In genomic region chr1:186059311-186059710, GRCh38 we compare ENCODE assay signal across 13 cellular contexts.
DNase-seq lines count a peak whose midpoint lies in the region; ATAC-seq and TF ChIP-seq lines count a peak whose summit lies in the region.
"Had no signal": no experiment of that assay in that cellular context is flagged by ENCODE, and none has a peak within 500 bp of the region (broad histone marks: within the 10 kb centered on the region; RNA-seq: fewer than 3 reads in every experiment).

No MANE protein-coding gene starts in this region.

- H3K9me3 ChIP-seq in liver (ENCODE audit: control insufficient read depth in 4 of 4, low read length in 3 of 4) (no peaks in the 10 kb centered on the region), adrenal gland (replicated peaks in 1 of 3) (no peaks in the 10 kb centered on the region)
- H3K9me3 ChIP-seq: testis had no signal

- intact Hi-C loops in MCF 10A (cut with micrococcal nuclease) (no loop called here), adrenal gland (cut with DNase I) (no loop called here)
- intact Hi-C loops in activated CD8-positive, alpha-beta T cell treated with anti-CD3 and anti-CD28 coated beads for 36 hours (cut with micrococcal nuclease): no loop called here

- no peak overlapping the region for H3K9ac ChIP-seq in liver (ENCODE audit: low read depth in 1 of 2, low read length in 2 of 2)

- peaks cover 9% of the 10 kb centered on the region for H3K4me1 Mint-ChIP-seq in MCF 10A (ENCODE audit: insufficient read depth, unreplicated experiment)
- no peaks in the 10 kb centered on the region for H3K4me1 Mint-ChIP-seq in activated CD8-positive, alpha-beta T cell treated with anti-CD3 and anti-CD28 coated beads for 36 hours (ENCODE audit: low read depth)

- TF ChIP-seq RAD21 in liver (IDR thresholded peaks at IDR 0.05): peak in 1 of 2 donors; percentile 12

- no peak overlapping the region for H3K4me3 Mint-ChIP-seq in MCF 10A (ENCODE audit: unreplicated experiment)
- no peak overlapping the region for H3K4me3 Mint-ChIP-seq in activated CD8-positive, alpha-beta T cell treated with anti-CD3 and anti-CD28 coated beads for 36 hours

- no peaks in the 10 kb centered on the region for H3K27me3 Mint-ChIP-seq in MCF 10A (ENCODE audit: insufficient read depth, unreplicated experiment)
- no peaks in the 10 kb centered on the region for H3K27me3 Mint-ChIP-seq in activated CD8-positive, alpha-beta T cell treated with anti-CD3 and anti-CD28 coated beads for 36 hours

- WGBS in liver: 23% methylated on average over 1 of the region's 1 CpG
- 38 to 61% (median 50%) methylated on average over 1 of the region's 1 CpG for WGBS in adrenal gland, 4 donors

- peak overlapping the region; percentile 39 to 55 for H3K27ac ChIP-seq in liver (ENCODE audit: low read depth in 1 of 2, low read length in 2 of 2)
- H3K27ac ChIP-seq in adrenal gland: no peak overlapping the region
- H3K27ac ChIP-seq: testis had no signal

- ATAC-seq in HG03108 (IDR thresholded peaks at IDR 0.05; ENCODE audit: unreplicated experiment): peak; percentile 79
- no peak for ATAC-seq in activated CD8-positive, alpha-beta T cell treated with anti-CD3 and anti-CD28 coated beads for 36 hours
- no peak for ATAC-seq in GM19023 (IDR thresholded peaks at IDR 0.05; ENCODE audit: unreplicated experiment)
- ATAC-seq in HG02885 (IDR thresholded peaks at IDR 0.05; ENCODE audit: poor library complexity, unreplicated experiment): no peak
- ATAC-seq: HCT116 had no signal

- H3K4me3 ChIP-seq in liver (ENCODE audit: low read depth in 1 of 3, low read length in 3 of 3) (no peak overlapping the region), adrenal gland (no peak overlapping the region)
- H3K4me3 ChIP-seq: testis had no signal

- H3K4me1 ChIP-seq in liver (ENCODE audit: control insufficient read depth in 4 of 4, insufficient read depth in 4 of 4, low read length in 3 of 4) (peaks cover 1 to 40% (median 36%) of the 10 kb centered on the region in 4 donors), adrenal gland (replicated peaks in 1 of 2) (no peaks in the 10 kb centered on the region)
- H3K4me1 ChIP-seq: testis had no signal

- DNase-seq in DMS 273 treated with DMSO at 0.1 percent for 48 hours (lab: John Stamatoyannopoulos, UW) (peak; percentile 36), MCF 10A (ENCODE audit: unreplicated experiment) (peak; percentile 65), adrenal gland (no peak)
- DNase-seq in activated CD8-positive, alpha-beta T cell treated with anti-CD3 and anti-CD28 coated beads for 36 hours: no peak
- DNase-seq: anterior cingulate cortex, COR-L47, SW 1271, testis had no signal

- POLR2A ChIA-PET in MCF 10A (lab: Yijun Ruan, JAX): interaction anchor here (0.5 to 1.7 kb wide), 9 partner anchors 10 to 456 kb away, joined by 3 to 7 read pairs (median 3); no protein-coding TSS in a partner anchor
- POLR2A ChIA-PET in activated CD8-positive, alpha-beta T cell treated with anti-CD3 and anti-CD28 coated beads for 36 hours (lab: Charles Lee): interaction anchor here (0.6 kb wide), 1 partner anchor 505 kb away, joined by 5 read pairs; no protein-coding TSS in a partner anchor

- H3K27me3 ChIP-seq in liver (ENCODE audit: control insufficient read depth in 4 of 4, insufficient read depth in 4 of 4, low read length in 3 of 4) (no peaks in the 10 kb centered on the region), adrenal gland (no peaks in the 10 kb centered on the region)
- H3K27me3 ChIP-seq: testis had no signal

- no peaks in the 10 kb centered on the region for H3K36me3 Mint-ChIP-seq in MCF 10A (ENCODE audit: insufficient read depth, unreplicated experiment)
- no peaks in the 10 kb centered on the region for H3K36me3 Mint-ChIP-seq in activated CD8-positive, alpha-beta T cell treated with anti-CD3 and anti-CD28 coated beads for 36 hours (ENCODE audit: low read depth)

- CTCF ChIA-PET in MCF 10A (lab: Yijun Ruan, JAX): interaction anchor here (0.7 to 1.3 kb wide), 4 partner anchors 16 to 152 kb away, joined by 3 to 4 read pairs (median 3); no protein-coding TSS in a partner anchor
- CTCF ChIA-PET in activated CD8-positive, alpha-beta T cell treated with anti-CD3 and anti-CD28 coated beads for 36 hours (lab: Charles Lee): no interaction called here

- no peak overlapping the region for H3K27ac Mint-ChIP-seq in MCF 10A (ENCODE audit: low read depth, unreplicated experiment)
- H3K27ac Mint-ChIP-seq in activated CD8-positive, alpha-beta T cell treated with anti-CD3 and anti-CD28 coated beads for 36 hours: no peak overlapping the region

- H3K36me3 ChIP-seq in liver (ENCODE audit: control insufficient read depth in 4 of 4, insufficient read depth in 3 of 4, low read depth in 1 of 4, low read length in 3 of 4): no peaks in the 10 kb centered on the region
- H3K36me3 ChIP-seq in adrenal gland (replicated peaks in 1 of 2): no peaks in the 10 kb centered on the region

- no TSS peak for BruUV-seq in MCF 10A (replicated peaks; lab: Mats Ljungman, UMichigan)

- TF ChIP-seq CTCF in MCF 10A (IDR thresholded peaks at IDR 0.05; ENCODE audit: unreplicated experiment): no peak
- no peak for TF ChIP-seq CTCF in liver (IDR thresholded peaks at IDR 0.05; ENCODE audit: low read depth, low read length, missing input control)
- TF ChIP-seq CTCF in activated CD8-positive, alpha-beta T cell treated with anti-CD3 and anti-CD28 coated beads for 36 hours (IDR thresholded peaks at IDR 0.05): no peak
- no peak for TF ChIP-seq CTCF in adrenal gland (IDR thresholded peaks at IDR 0.05)

- no peak for TF ChIP-seq POLR2A in adrenal gland (IDR thresholded peaks at IDR 0.05)

- H3K9me3 Mint-ChIP-seq in MCF 10A (ENCODE audit: unreplicated experiment): no peaks in the 10 kb centered on the region
- H3K9me3 Mint-ChIP-seq in activated CD8-positive, alpha-beta T cell treated with anti-CD3 and anti-CD28 coated beads for 36 hours: no peaks in the 10 kb centered on the region

TF ChIP-seq in liver, 16 proteins besides CTCF, POLR2A, EP300 and RAD21:
- TF ChIP-seq MAX (IDR thresholded peaks at IDR 0.05): peak; percentile 50
- TF ChIP-seq NR2F2 (IDR thresholded peaks at IDR 0.05): no peak
- TF ChIP-seq ZBTB33 (IDR thresholded peaks at IDR 0.05): peak; percentile 37
- no peak for TF ChIP-seq JUND (IDR thresholded peaks at IDR 0.05)
- no peak for TF ChIP-seq FOXA1 (IDR thresholded peaks at IDR 0.05)
- no peak for TF ChIP-seq ATF3 (IDR thresholded peaks at IDR 0.05)
- TF ChIP-seq REST (IDR thresholded peaks at IDR 0.05): peak; percentile 14
- TF ChIP-seq HNF4G (IDR thresholded peaks at IDR 0.05): no peak
- TF ChIP-seq TAF1 (conservative IDR thresholded peaks at IDR 0.05): no peak
- TF ChIP-seq RXRA (IDR thresholded peaks at IDR 0.05): peak in 1 of 2 donors; percentile 65
- TF ChIP-seq HNF4A (conservative IDR thresholded peaks at IDR 0.05): peak in 1 of 2 donors; percentile 78
- no peak for TF ChIP-seq EGR1 (IDR thresholded peaks at IDR 0.05; ENCODE audit: low read depth in 2 of 2)
- peak; percentile 48 for TF ChIP-seq YY1 (IDR thresholded peaks at IDR 0.05)
- peak; percentile 38 for TF ChIP-seq FOXA2 (IDR thresholded peaks at IDR 0.05)
- TF ChIP-seq SP1 (IDR thresholded peaks at IDR 0.05): no peak
- TF ChIP-seq GABPA (IDR thresholded peaks at IDR 0.05 in 1 of 2, conservative IDR thresholded peaks at IDR 0.05 in 1 of 2): peak in 1 of 2 donors; percentile 15

Comparison
In these comparisons a context has a peak if more than half of its experiments do, and no peak if none do; other contexts are left out.
1. DNase-seq: peak in DMS 273 treated with DMSO at 0.1 percent for 48 hours (single experiment) and MCF 10A (single experiment); none in activated CD8-positive, alpha-beta T cell treated with anti-CD3 and anti-CD28 coated beads for 36 hours (single experiment) and adrenal gland (0 of 7).
2. H3K27ac ChIP-seq: peak in liver (2 of 2); none in adrenal gland (0 of 5).